8 cellular contexts compared by ENCODE assay signal in genomic region chr9:32579706-32580331, GRCh38. TPM values are rescaled to one million over a fixed set of nuclear protein-coding genes. Genes with fewer than 3 reads are reported as not detected.
DNase-seq lines count a peak whose midpoint lies in the region; ATAC-seq and TF ChIP-seq lines count a peak whose summit lies in the region.

No MANE protein-coding gene starts in this region.

- H3K4me3 Mint-ChIP-seq in Caco-2 (ENCODE audit: unreplicated experiment) = no peak overlapping the region

- H3K4me2 ChIP-seq in HCT116 (ENCODE audit: low read length) = no peak overlapping the region
- no peak overlapping the region for H3K4me2 ChIP-seq in mesenchymal stem cell (ENCODE audit: low read length, poor library complexity, severe bottlenecking)

- no peaks in the 10 kb centered on the region for H3K9me3 Mint-ChIP-seq in Caco-2 (ENCODE audit: unreplicated experiment)

- no peak overlapping the region for H3K27ac Mint-ChIP-seq in Caco-2 (ENCODE audit: unreplicated experiment)

- H3K4ac ChIP-seq in mesenchymal stem cell (ENCODE audit: low read depth in 1 of 2, low read length in 2 of 2) = no peak overlapping the region

- H3K14ac ChIP-seq in mesenchymal stem cell (ENCODE audit: low read length in 2 of 2) = no peak overlapping the region

- H2BK12ac ChIP-seq in mesenchymal stem cell (ENCODE audit: low read length in 2 of 2) = no peak overlapping the region

- TF ChIP-seq CTCF in Caco-2 (IDR thresholded peaks at IDR 0.05; ENCODE audit: insufficient read depth in 1 of 2, low read depth in 1 of 2, low read length in 1 of 2, severe bottlenecking in 1 of 2, unreplicated experiment in 1 of 2) (peak; percentile 90 to 92), HCT116 (IDR thresholded peaks at IDR 0.05 in 2 of 3, conservative IDR thresholded peaks at IDR 0.05 in 1 of 3; ENCODE audit: borderline replicate concordance in 1 of 3, insufficient read depth in 1 of 3, low read depth in 2 of 3, low read length in 2 of 3) (peak; percentile 85 to 94 (median 91)), dorsolateral prefrontal cortex (IDR thresholded peaks at IDR 0.05 in 54 of 56, conservative IDR thresholded peaks at IDR 0.05 in 2 of 56; ENCODE audit: low read depth in 1 of 56, partially characterized antibody in 56 of 56) (peak; percentile 87 to 100 (median 96))

- WGBS in mesenchymal stem cell = 25% methylated on average over 4 of the region's 4 CpGs

- peaks cover 14% of the 10 kb centered on the region for H3K4me1 Mint-ChIP-seq in Caco-2 (ENCODE audit: low read depth, unreplicated experiment)

- no peaks in the 10 kb centered on the region for H3K27me3 ChIP-seq in Caco-2 (replicated peaks; ENCODE audit: control insufficient read depth, insufficient read depth, low read length)
- no peaks in the 10 kb centered on the region for H3K27me3 ChIP-seq in HCT116 (ENCODE audit: insufficient read depth, low read length)
- peaks cover 0 to 4% (median 0%) of the 10 kb centered on the region in 45 donors for H3K27me3 ChIP-seq in dorsolateral prefrontal cortex
- H3K27me3 ChIP-seq in mesenchymal stem cell (ENCODE audit: control insufficient read depth in 1 of 2, insufficient read depth in 1 of 2, low read length in 2 of 2) = peaks cover 0 to 8% of the 10 kb centered on the region in 2 experiments

- H3K79me1 ChIP-seq in mesenchymal stem cell (replicated peaks; ENCODE audit: low read length, poor library complexity, severe bottlenecking) = no peaks in the 10 kb centered on the region

- RAD21 ChIA-PET in HCT116 (lab: Charles Lee; ENCODE audit: low non-redundant PET in 1 of 2, low total read pairs in 2 of 2, uncharacterized antibody in 2 of 2, unreplicated experiment in 2 of 2) = interaction anchor here (3.4 to 4.0 kb wide), 2 partner anchors 201 kb away, joined by 33 to 38 read pairs; no protein-coding TSS in a partner anchor

- H3K9me3 ChIP-seq in Caco-2 (no peaks in the 10 kb centered on the region), HCT116 (ENCODE audit: control insufficient read depth in 1 of 2, insufficient read depth in 1 of 2, low read depth in 1 of 2, low read length in 2 of 2) (no peaks in the 10 kb centered on the region), mesenchymal stem cell (ENCODE audit: control insufficient read depth, low read length) (no peaks in the 10 kb centered on the region)

- no peak overlapping the region for H3K4me3 ChIP-seq in Caco-2 (ENCODE audit: low read depth, low read length)
- no peak overlapping the region for H3K4me3 ChIP-seq in HCT116 (replicated peaks in 1 of 2; ENCODE audit: low read depth in 1 of 2, low read length in 2 of 2)
- peak overlapping the region in 26 of 59 donors; percentile 1 to 50 (median 24) for H3K4me3 ChIP-seq in dorsolateral prefrontal cortex
- peak overlapping the region in 1 of 2 experiments; percentile 38 for H3K4me3 ChIP-seq in mesenchymal stem cell (ENCODE audit: insufficient read depth in 1 of 2, low read depth in 1 of 2, low read length in 2 of 2)

- POLR2A ChIA-PET in Caco-2 (lab: Charles Lee) = no interaction called here
- POLR2A ChIA-PET in HCT116 (lab: Charles Lee) = interaction anchor here (1.1 to 3.7 kb wide), 2 partner anchors 195 to 200 kb away, joined by 10 to 24 read pairs; partner anchors contain the start of gene ACO1

- no peak overlapping the region for H3K23ac ChIP-seq in mesenchymal stem cell (ENCODE audit: low read length in 2 of 2)

- TF ChIP-seq POLR2A in HCT116 (IDR thresholded peaks at IDR 0.05; ENCODE audit: borderline replicate concordance, extremely low read depth, insufficient read depth, insufficient read length) = no peak

- H3K27me3 Mint-ChIP-seq in Caco-2 (ENCODE audit: insufficient read depth, unreplicated experiment) = peaks cover 5% of the 10 kb centered on the region

- H3K36me3 ChIP-seq in Caco-2 (ENCODE audit: control insufficient read depth, insufficient read depth, low read length) (no peaks in the 10 kb centered on the region), HCT116 (ENCODE audit: control insufficient read depth in 1 of 2, insufficient read depth in 2 of 2, low read length in 2 of 2) (no peaks in the 10 kb centered on the region), mesenchymal stem cell (ENCODE audit: control insufficient read depth in 1 of 2, insufficient read depth in 2 of 2, low read depth in 1 of 2, low read length in 2 of 2) (no peaks in the 10 kb centered on the region)

- H2AK5ac ChIP-seq in mesenchymal stem cell (ENCODE audit: low read length, severe bottlenecking) = no peak overlapping the region

- peak; percentile 59 to 71 for DNase-seq in Caco-2
- DNase-seq in HCT116 (ENCODE audit: low read depth, low spot score) = peak; percentile 48
- DNase-seq in NCI-H345 treated with DMSO at 0.1 percent for 48 hours (lab: John Stamatoyannopoulos, UW; ENCODE audit: unreplicated experiment) = peak; percentile 16
- DNase-seq in activated CD4-positive, alpha-beta T cell treated with anti-CD3 and anti-CD28 coated beads, Interleukin-2, amount 50 U/mL, for 48 hours = peak; percentile 84 to 86
- peak; percentile 48 to 87 (median 68) for DNase-seq in dorsolateral prefrontal cortex
- DNase-seq in mesenchymal stem cell = peak; percentile 60
- DNase-seq in stimulated activated CD8-positive, alpha-beta memory T cell treated with anti-CD3 and anti-CD28 coated beads, Interleukin-15, amount 100 ng/mL, for 4 hours (ENCODE audit: low read depth in 2 of 2) = peak; percentile 35 to 53

- peak; percentile 83 for TF ChIP-seq RAD21 in HCT116 (IDR thresholded peaks at IDR 0.05; ENCODE audit: low read depth)

- BruUV-seq in Caco-2 (replicated peaks; lab: Mats Ljungman, UMichigan) (no TSS peak), HCT116 (replicated peaks; lab: Mats Ljungman, UMichigan) (no TSS peak)

- H4K20me1 ChIP-seq in HCT116 (ENCODE audit: insufficient read depth) = no peaks in the 10 kb centered on the region

- H3K9me2 ChIP-seq in HCT116 (ENCODE audit: insufficient read depth) = no peaks in the 10 kb centered on the region

- CTCF ChIA-PET in Caco-2 (lab: Charles Lee) = interaction anchor here (0.6 to 5.6 kb wide), 12 partner anchors 8 to 420 kb away, joined by 3 to 113 read pairs (median 5); partner anchors contain the start of gene RIGI
- CTCF ChIA-PET in HCT116 (lab: Charles Lee) = interaction anchor here (0.7 to 13.3 kb wide), 15 partner anchors 9 to 445 kb away, joined by 3 to 553 read pairs (median 5); partner anchors contain the start of genes ACO1, DNAJA1 and RIGI

- no peaks in the 10 kb centered on the region for H3K79me2 ChIP-seq in HCT116 (ENCODE audit: insufficient read depth, low read length)

- H2AFZ ChIP-seq in HCT116 (ENCODE audit: low read depth, low read length, poor library complexity, severe bottlenecking) (peak overlapping the region; percentile 81), mesenchymal stem cell (ENCODE audit: low read depth, low read length) (no peak overlapping the region)

- no peak overlapping the region for H2BK15ac ChIP-seq in mesenchymal stem cell (ENCODE audit: low read depth, poor library complexity, severe bottlenecking)

- H3K27ac ChIP-seq in HCT116 (ENCODE audit: low read depth, low read length) = no peak overlapping the region
- no peak overlapping the region for H3K27ac ChIP-seq in dorsolateral prefrontal cortex
- H3K27ac ChIP-seq in mesenchymal stem cell (ENCODE audit: low read length, poor library complexity, severe bottlenecking) = no peak overlapping the region

- H3K9ac ChIP-seq in HCT116 (ENCODE audit: low read length) = no peak overlapping the region
- H3K9ac ChIP-seq in mesenchymal stem cell (ENCODE audit: low read length) = peak overlapping the region; percentile 41

- no peak overlapping the region for H4K8ac ChIP-seq in mesenchymal stem cell (ENCODE audit: low read length)

- H3K36me3 Mint-ChIP-seq in Caco-2 (ENCODE audit: insufficient read depth, unreplicated experiment) = no peaks in the 10 kb centered on the region

- H3K4me1 ChIP-seq in Caco-2 (peaks cover 15% of the 10 kb centered on the region), HCT116 (ENCODE audit: control insufficient read depth in 1 of 2, insufficient read depth in 2 of 2, low read length in 2 of 2) (no peaks in the 10 kb centered on the region), mesenchymal stem cell (ENCODE audit: control insufficient read depth, insufficient read depth, low read depth, low read length) (peaks cover 2% of the 10 kb centered on the region)

- intact Hi-C loops in Caco-2 (cut with micrococcal nuclease; ENCODE audit: unreplicated experiment) = loop anchor here (1.0 to 2.0 kb wide), 2 partner anchors 201 to 389 kb away; no protein-coding TSS in a partner anchor
- intact Hi-C loops in HCT116 (cut with micrococcal nuclease) = loop anchor here (1.0 to 10.0 kb wide), 4 partner anchors 123 to 645 kb away; no protein-coding TSS in a partner anchor
- intact Hi-C loops in dorsolateral prefrontal cortex (cut with DNase I) = loop anchor here in 1 of 2 donors (1.0 to 10.0 kb wide), 3 partner anchors 55 to 389 kb away; partner anchors contain the start of gene RIGI

- H2BK5ac ChIP-seq in mesenchymal stem cell (ENCODE audit: low read depth, low read length, poor library complexity, severe bottlenecking) = no peak overlapping the region

- no peak overlapping the region for H4K91ac ChIP-seq in mesenchymal stem cell (ENCODE audit: low read length)

- no peak overlapping the region for H3K18ac ChIP-seq in mesenchymal stem cell (ENCODE audit: low read depth in 1 of 2, low read length in 2 of 2)

- no peak overlapping the region for H2BK120ac ChIP-seq in mesenchymal stem cell (ENCODE audit: low read depth, low read length)

- ATAC-seq in HCT116 (peak; percentile 49; the same call in 1 of the 2 replicates), GM19455 (IDR thresholded peaks at IDR 0.05; ENCODE audit: unreplicated experiment) (no peak)

RNA-seq across cellular contexts. Expression of gene NDUFB6, which starts 6.9 kb away (rescaled TPM):
- total RNA-seq in Caco-2 (2022) = 71.9 and 74.6 TPM in 2 replicates
- total RNA-seq in HCT116 (2021; ENCODE audit: unreplicated experiment) = 68.9 TPM
- 35.7 and 50.5 TPM in 2 replicates for polyA plus RNA-seq in HCT116 (2012)
- total RNA-seq in dorsolateral prefrontal cortex = 10 to 100 TPM; 21.1 to 76.9 (median 49.9) TPM
- 66.2 TPM for polyA plus RNA-seq in mesenchymal stem cell (2013, experiment 1 of 2)
- polyA plus RNA-seq in mesenchymal stem cell (2013, experiment 2 of 2) = 72.8 TPM

RNA-seq across cellular contexts. Expression of gene TOPORS, which starts 27.4 kb away (rescaled TPM):
- total RNA-seq in Caco-2 (2022) (13.9 and 14.6 TPM in 2 replicates), HCT116 (2021; ENCODE audit: unreplicated experiment) (12.7 TPM), dorsolateral prefrontal cortex (10 to 100 TPM; 11.8 to 20.3 (median 15.2) TPM)
- 5.4 and 6.8 TPM in 2 replicates for polyA plus RNA-seq in HCT116 (2012)
- 18.3 TPM for polyA plus RNA-seq in mesenchymal stem cell (2013, experiment 1 of 2)
- polyA plus RNA-seq in mesenchymal stem cell (2013, experiment 2 of 2) = 18.6 TPM

RNA-seq across cellular contexts. Expression of gene SMIM27, which starts 27.7 kb away (rescaled TPM):
- total RNA-seq in Caco-2 (2022) (5.3 and 5.9 TPM in 2 replicates), HCT116 (2021; ENCODE audit: unreplicated experiment) (8.1 TPM), dorsolateral prefrontal cortex (10 to 100 TPM in 111 of 120 experiments, 1 to 10 TPM in 9; 4.8 to 33.1 (median 14.8) TPM)
- 16.2 and 21.9 TPM in 2 replicates for polyA plus RNA-seq in HCT116 (2012)
- 21.5 TPM for polyA plus RNA-seq in mesenchymal stem cell (2013, experiment 1 of 2)
- 22.9 TPM for polyA plus RNA-seq in mesenchymal stem cell (2013, experiment 2 of 2)

RNA-seq across cellular contexts. Expression of gene RIGI, which starts 53.8 kb away (rescaled TPM):
- 7.9 and 8.0 TPM in 2 replicates for total RNA-seq in Caco-2 (2022)
- 5.5 TPM for total RNA-seq in HCT116 (2021; ENCODE audit: unreplicated experiment)
- polyA plus RNA-seq in HCT116 (2012) = 2.3 and 2.7 TPM in 2 replicates
- total RNA-seq in dorsolateral prefrontal cortex = 10 to 100 TPM in 8 of 120 experiments, 1 to 10 TPM in 112; 4.1 to 28.6 (median 7.2) TPM
- 10.3 TPM for polyA plus RNA-seq in mesenchymal stem cell (2013, experiment 1 of 2)
- polyA plus RNA-seq in mesenchymal stem cell (2013, experiment 2 of 2) = 10.4 TPM

RNA-seq across cellular contexts. Expression of gene TAF1L, which starts 55.6 kb away (rescaled TPM):
- not detected in 2 replicates for total RNA-seq in Caco-2 (2022)
- total RNA-seq in HCT116 (2021; ENCODE audit: unreplicated experiment) = not detected
- polyA plus RNA-seq in HCT116 (2012) = 0.01 TPM in 1 of 2 replicates, not detected in the other
- total RNA-seq in dorsolateral prefrontal cortex = under 1 TPM in 28 of 120 experiments, not detected in 92; 0.06 to 0.24 (median 0.10) TPM
- not detected for polyA plus RNA-seq in mesenchymal stem cell (2013, experiment 1 of 2)
- polyA plus RNA-seq in mesenchymal stem cell (2013, experiment 2 of 2) = under 0.01 TPM

Comparison
In these comparisons a context has a peak if more than half of its experiments do, and no peak if none do; other contexts are left out.
1. DNase-seq: peak in every context shown above with its lines; median percentile 85 in activated CD4-positive, alpha-beta T cell treated with anti-CD3 and anti-CD28 coated beads, Interleukin-2, amount 50 U/mL, for 48 hours; 68 in dorsolateral prefrontal cortex; 65 in Caco-2; 60 in mesenchymal stem cell; 48 in HCT116; 44 in stimulated activated CD8-positive, alpha-beta memory T cell treated with anti-CD3 and anti-CD28 coated beads, Interleukin-15, amount 100 ng/mL, for 4 hours; 16 in NCI-H345 treated with DMSO at 0.1 percent for 48 hours.